Comparison of ENCODE assay signal across 8 cellular contexts in the genomic region with DNA sequence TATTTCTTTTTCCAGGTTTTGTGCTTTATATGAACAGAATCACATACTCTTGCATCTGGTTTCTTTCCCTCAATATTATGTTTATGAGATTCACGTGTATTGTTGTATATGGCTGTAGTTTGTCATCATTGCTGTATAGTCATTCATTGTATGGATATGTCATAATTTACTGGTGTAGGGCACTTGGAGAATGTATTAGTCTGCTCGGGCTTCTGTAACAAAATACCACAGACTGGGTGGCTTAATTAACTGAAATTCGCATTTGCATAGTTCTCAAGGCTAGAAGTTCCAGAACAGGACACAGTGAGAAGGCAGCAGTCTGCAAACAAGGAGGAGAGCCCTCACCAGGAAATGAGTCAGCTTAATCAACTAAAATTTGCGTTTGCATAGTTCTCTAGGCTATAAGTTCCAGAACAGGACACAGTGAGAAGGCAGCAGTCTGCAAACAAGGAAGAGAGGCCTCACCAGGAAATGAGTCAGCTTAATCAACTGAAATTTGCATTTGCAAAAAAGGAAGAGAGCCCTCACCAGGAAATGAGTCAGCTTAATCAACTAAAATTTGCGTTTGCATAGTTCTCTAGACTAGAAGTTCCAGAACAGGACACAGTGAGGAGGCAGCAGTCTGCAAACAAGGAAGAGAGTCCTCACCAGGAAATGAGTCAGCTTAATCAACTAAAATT.
DNase-seq lines count a peak whose midpoint lies in the region; ATAC-seq and TF ChIP-seq lines count a peak whose summit lies in the region.
"Not testable (repeated sequence)": the region's sequence is repeated elsewhere in the genome, so short reads cannot be mapped to it uniquely, and the experiment has no call there.

No MANE protein-coding gene starts in this region.

- H3K79me2 ChIP-seq in mammary epithelial cell (ENCODE audit: insufficient read depth, low read length): not testable (repeated sequence)

- H3K4me2 ChIP-seq in mammary epithelial cell (ENCODE audit: insufficient read depth, low read depth, low read length): not testable (repeated sequence)

- CTCF ChIA-PET in CD8-positive, alpha-beta T cell (lab: Charles Lee); activated CD8-positive, alpha-beta T cell treated with anti-CD3 and anti-CD28 coated beads for 36 hours (lab: Charles Lee): not testable (repeated sequence)
- CTCF ChIA-PET in mammary epithelial cell (lab: Charles Lee; ENCODE audit: low non-redundant PET): interaction anchor here (0.6 kb wide), 1 partner anchor 292 kb away, joined by 3 read pairs; no protein-coding TSS in a partner anchor

- intact Hi-C loops in CD8-positive, alpha-beta T cell (cut with DNase I, micrococcal nuclease); mammary epithelial cell (cut with micrococcal nuclease): not testable (repeated sequence)
- intact Hi-C loops in activated CD8-positive, alpha-beta T cell treated with anti-CD3 and anti-CD28 coated beads for 36 hours (cut with micrococcal nuclease): loop anchor here (10.0 kb wide), 1 partner anchor 442 kb away; a partner anchor contains a TSS

- H3K27ac Mint-ChIP-seq in CD8-positive, alpha-beta T cell: peak overlapping the region; percentile 92
- peak overlapping the region; percentile 79 for H3K27ac Mint-ChIP-seq in activated CD8-positive, alpha-beta T cell treated with anti-CD3 and anti-CD28 coated beads for 36 hours
- H3K27ac Mint-ChIP-seq in immature natural killer cell: peak overlapping the region; percentile 88 to 98 (median 95)

- in situ Hi-C loops in mammary epithelial cell (cut with MboI; ENCODE audit: low sequenced_read_pairs in 2 of 2): not testable (repeated sequence)

- peak overlapping the region; percentile 0 for H2AFZ ChIP-seq in mammary epithelial cell (ENCODE audit: low read depth, low read length)

- not testable (repeated sequence) for H3K27me3 ChIP-seq in CD8-positive, alpha-beta T cell (ENCODE audit: insufficient read depth, low read length); HL-60 (ENCODE audit: insufficient read depth, poor library complexity, severe bottlenecking); mammary epithelial cell (ENCODE audit: insufficient read depth, low read length)

- not testable (repeated sequence) for H3K27me3 Mint-ChIP-seq in CD8-positive, alpha-beta T cell (ENCODE audit: low read depth); activated CD8-positive, alpha-beta T cell treated with anti-CD3 and anti-CD28 coated beads for 36 hours; immature natural killer cell (ENCODE audit: low read depth in 3 of 3)

- H3K36me3 Mint-ChIP-seq in CD8-positive, alpha-beta T cell: not testable (repeated sequence)
- peaks cover 10% of the 10 kb centered on the region for H3K36me3 Mint-ChIP-seq in activated CD8-positive, alpha-beta T cell treated with anti-CD3 and anti-CD28 coated beads for 36 hours (ENCODE audit: low read depth)
- peaks cover 0 to 20% (median 7%) of the 10 kb centered on the region in 3 donors for H3K36me3 Mint-ChIP-seq in immature natural killer cell

- H3K4me1 Mint-ChIP-seq in CD8-positive, alpha-beta T cell (ENCODE audit: low read depth): peaks cover 18% of the 10 kb centered on the region
- H3K4me1 Mint-ChIP-seq in activated CD8-positive, alpha-beta T cell treated with anti-CD3 and anti-CD28 coated beads for 36 hours (ENCODE audit: low read depth): peaks cover 25% of the 10 kb centered on the region
- peaks cover 27 to 29% of the 10 kb centered on the region in 2 donors for H3K4me1 Mint-ChIP-seq in immature natural killer cell

- not testable (repeated sequence) for H3K27ac ChIP-seq in CD8-positive, alpha-beta T cell (ENCODE audit: low read depth, low read length); mammary epithelial cell (ENCODE audit: insufficient read depth, low read depth, low read length)
- peak overlapping the region; percentile 73 for H3K27ac ChIP-seq in HL-60 (replicated peaks)

- not testable (repeated sequence) for H4K20me1 ChIP-seq in mammary epithelial cell (ENCODE audit: insufficient read depth, low read length)

- H3K4me3 ChIP-seq in CD8-positive, alpha-beta T cell (ENCODE audit: low read depth, low read length); HL-60 (replicated peaks; ENCODE audit: insufficient read depth, low read length); mammary epithelial cell (replicated peaks in 1 of 3; ENCODE audit: insufficient read depth in 1 of 3, low read depth in 2 of 3, low read length in 3 of 3): not testable (repeated sequence)

- not testable (repeated sequence) for H3K36me3 ChIP-seq in CD8-positive, alpha-beta T cell (ENCODE audit: insufficient read depth, low read length); mammary epithelial cell (ENCODE audit: insufficient read depth, low read length)

- H3K4me1 ChIP-seq in CD8-positive, alpha-beta T cell (ENCODE audit: insufficient read depth, low read length); mammary epithelial cell (ENCODE audit: insufficient read depth, low read length): not testable (repeated sequence)

- not testable (repeated sequence) for DNase-seq in CD8-positive, alpha-beta T cell; activated CD8-positive, alpha-beta T cell treated with anti-CD3 and anti-CD28 coated beads for 36 hours
- DNase-seq in HL-60 (ENCODE audit: low read depth in 1 of 2, low spot score in 1 of 2) (peak; percentile 76 to 79), NOMO-1 (lab: John Stamatoyannopoulos, UW; ENCODE audit: unreplicated experiment in 2 of 2) (peak; percentile 54 to 55), SKM-1 (lab: John Stamatoyannopoulos, UW; ENCODE audit: unreplicated experiment) (peak; percentile 74), mammary epithelial cell (peak; percentile 27), immature natural killer cell (peak in 2 of 3 donors; percentile 11 to 56)
- peak; percentile 4 for DNase-seq in stimulated activated CD4-positive, alpha-beta T cell treated with anti-CD3 and anti-CD28 coated beads, Interleukin-4, amount 100 ng/mL, for 24 hours

- TF ChIP-seq CTCF in CD8-positive, alpha-beta T cell (IDR thresholded peaks at IDR 0.05); HL-60 (IDR thresholded peaks at IDR 0.05; ENCODE audit: insufficient read depth, low read length); activated CD8-positive, alpha-beta T cell treated with anti-CD3 and anti-CD28 coated beads for 36 hours (IDR thresholded peaks at IDR 0.05); mammary epithelial cell (conservative IDR thresholded peaks at IDR 0.05 in 1 of 2, IDR thresholded peaks at IDR 0.05 in 1 of 2; ENCODE audit: extremely low read depth in 1 of 2, insufficient read depth in 1 of 2, low read depth in 1 of 2, low read length in 2 of 2): not testable (repeated sequence)

- 55% methylated on average over 5 of the region's 5 CpGs for WGBS in mammary epithelial cell (ENCODE audit: low coverage, missing lambda C conversion rate)

- H3K9me3 ChIP-seq in CD8-positive, alpha-beta T cell (ENCODE audit: low read length): not testable (repeated sequence)
- H3K9me3 ChIP-seq in mammary epithelial cell (replicated peaks; ENCODE audit: insufficient read depth, low read length): peaks cover 15% of the 10 kb centered on the region

- not testable (repeated sequence) for H3K9ac ChIP-seq in mammary epithelial cell (ENCODE audit: insufficient read depth, low read length)

- not testable (repeated sequence) for BruUV-seq in mammary epithelial cell (replicated peaks; lab: Mats Ljungman, UMichigan)

- dilution Hi-C loops in mammary epithelial cell (cut with HindIII; ENCODE audit: low sequenced_read_pairs): not testable (repeated sequence)

- H3K4me3 Mint-ChIP-seq in CD8-positive, alpha-beta T cell; activated CD8-positive, alpha-beta T cell treated with anti-CD3 and anti-CD28 coated beads for 36 hours: not testable (repeated sequence)
- H3K4me3 Mint-ChIP-seq in immature natural killer cell: peak overlapping the region; percentile 36 to 84 (median 71)

- POLR2A ChIA-PET in CD8-positive, alpha-beta T cell (lab: Charles Lee): not testable (repeated sequence)
- POLR2A ChIA-PET in activated CD8-positive, alpha-beta T cell treated with anti-CD3 and anti-CD28 coated beads for 36 hours (lab: Charles Lee): interaction anchor here (1.1 kb wide), 1 partner anchor 9 kb away, joined by 3 read pairs; no protein-coding TSS in a partner anchor

- ATAC-seq in CD8-positive, alpha-beta T cell: not testable (repeated sequence)
- peak; percentile 55 for ATAC-seq in activated CD8-positive, alpha-beta T cell treated with anti-CD3 and anti-CD28 coated beads for 36 hours

- H3K9me3 Mint-ChIP-seq in CD8-positive, alpha-beta T cell: not testable (repeated sequence)
- H3K9me3 Mint-ChIP-seq in activated CD8-positive, alpha-beta T cell treated with anti-CD3 and anti-CD28 coated beads for 36 hours: peaks cover 22% of the 10 kb centered on the region
- peaks cover 0 to 20% (median 5%) of the 10 kb centered on the region in 6 donors for H3K9me3 Mint-ChIP-seq in immature natural killer cell
